18 cellular contexts compared by ENCODE assay signal in genomic region chr3:73563896-73564582, GRCh38.
DNase-seq lines count a peak whose midpoint lies in the region; TF ChIP-seq lines count a peak whose summit lies in the region.
"Had no signal": no experiment of that assay in that cellular context is flagged by ENCODE, and none has a peak within 500 bp of the region (broad histone marks: within the 10 kb centered on the region; RNA-seq: fewer than 3 reads in every experiment).

No MANE protein-coding gene starts in this region.

- H3K4ac ChIP-seq in mesenchymal stem cell (ENCODE audit: low read depth in 1 of 2, low read length in 2 of 2), result peak overlapping the region in 1 of 2 experiments; percentile 33

- H3K18ac ChIP-seq in mesenchymal stem cell (ENCODE audit: low read depth in 1 of 2, low read length in 2 of 2), result peak overlapping the region in 1 of 2 experiments; percentile 21

- H3K27ac ChIP-seq in mesenchymal stem cell (ENCODE audit: low read length, poor library complexity, severe bottlenecking), result peak overlapping the region; percentile 73
- H3K27ac ChIP-seq: A549, body of pancreas, spleen, tibial nerve had no signal

- no peak for TF ChIP-seq CTCF in choroid plexus epithelial cell (conservative IDR thresholded peaks at IDR 0.05; ENCODE audit: low read depth, low read length)

- peak overlapping the region; percentile 18 to 57 for H2BK12ac ChIP-seq in mesenchymal stem cell (ENCODE audit: low read length in 2 of 2)

- no peaks in the 10 kb centered on the region for H3K79me1 ChIP-seq in mesenchymal stem cell (replicated peaks; ENCODE audit: low read length, poor library complexity, severe bottlenecking)

- WGBS in mesenchymal stem cell, result 71% methylated on average over 3 of the region's 3 CpGs

- H3K27me3 ChIP-seq in mesenchymal stem cell (ENCODE audit: control insufficient read depth in 1 of 2, insufficient read depth in 1 of 2, low read length in 2 of 2), result no peaks in the 10 kb centered on the region
- H3K27me3 ChIP-seq: body of pancreas, tibial nerve had no signal

- peak overlapping the region; percentile 32 for H4K91ac ChIP-seq in mesenchymal stem cell (ENCODE audit: low read length)

- peak; percentile 17 for DNase-seq in AG08396 (ENCODE audit: low spot score)
- DNase-seq in LHCN-M2 (ENCODE audit: low read depth), result peak; percentile 41
- DNase-seq in choroid plexus epithelial cell (ENCODE audit: low read depth), result peak; percentile 31
- DNase-seq in mesenchymal stem cell, result no peak
- no peak for DNase-seq in NCI-H510A treated with DMSO at 0.1 percent for 48 hours (lab: John Stamatoyannopoulos, UW)
- no peak for DNase-seq in activated gamma-delta T cell treated with Interleukin-2 at 50 U/mL for 16 hours
- DNase-seq in HK-2 (ENCODE audit: unreplicated experiment), result no peak
- DNase-seq in DMS79 treated with DMSO at 0.1 percent for 48 hours (lab: John Stamatoyannopoulos, UW), result no peak
- DNase-seq: activated CD4-positive, CD25-positive, alpha-beta regulatory T cell; activated effector memory CD4-positive, alpha-beta T cell treated with Interleukin-2 at 50 U/mL for 16 hours; body of pancreas; CD8-positive, alpha-beta T cell; NCI-H1694; NCI-H446; spleen; T-helper 2 cell had no signal

- H3K36me3 ChIP-seq in mesenchymal stem cell (ENCODE audit: control insufficient read depth in 1 of 2, insufficient read depth in 2 of 2, low read depth in 1 of 2, low read length in 2 of 2), result peaks cover 0 to 21% of the 10 kb centered on the region in 2 experiments
- H3K36me3 ChIP-seq: spleen, tibial nerve had no signal

- no peak overlapping the region for H2BK120ac ChIP-seq in mesenchymal stem cell (ENCODE audit: low read depth, low read length)

- no peaks in the 10 kb centered on the region for H3K9me3 ChIP-seq in mesenchymal stem cell (ENCODE audit: control insufficient read depth, low read length)
- H3K9me3 ChIP-seq: A549, body of pancreas, spleen, tibial nerve had no signal

- H3K4me3 ChIP-seq in choroid plexus epithelial cell (ENCODE audit: low read depth, low read length) (no peak overlapping the region), mesenchymal stem cell (ENCODE audit: insufficient read depth in 1 of 2, low read depth in 1 of 2, low read length in 2 of 2) (no peak overlapping the region)
- H3K4me3 ChIP-seq: A549, body of pancreas, spleen, tibial nerve had no signal

- peak overlapping the region; percentile 99 for H2AK5ac ChIP-seq in mesenchymal stem cell (ENCODE audit: low read length, severe bottlenecking)

- H3K9ac ChIP-seq in mesenchymal stem cell (ENCODE audit: low read length), result no peak overlapping the region

- peaks cover 8% of the 10 kb centered on the region for H3K4me1 ChIP-seq in mesenchymal stem cell (ENCODE audit: control insufficient read depth, insufficient read depth, low read depth, low read length)
- H3K4me1 ChIP-seq: A549, spleen had no signal

- no peak overlapping the region for H2AFZ ChIP-seq in mesenchymal stem cell (ENCODE audit: low read depth, low read length)

- no peak overlapping the region for H2BK15ac ChIP-seq in mesenchymal stem cell (ENCODE audit: low read depth, poor library complexity, severe bottlenecking)

- no peak overlapping the region for H4K8ac ChIP-seq in mesenchymal stem cell (ENCODE audit: low read length)

- no peak overlapping the region for H3K23ac ChIP-seq in mesenchymal stem cell (ENCODE audit: low read length in 2 of 2)

- H3K4me2 ChIP-seq in mesenchymal stem cell (ENCODE audit: low read length, poor library complexity, severe bottlenecking), result no peak overlapping the region
- H3K4me2 ChIP-seq: A549 had no signal

- H3K14ac ChIP-seq in mesenchymal stem cell (ENCODE audit: low read length in 2 of 2), result no peak overlapping the region

- H2BK5ac ChIP-seq in mesenchymal stem cell (ENCODE audit: low read depth, low read length, poor library complexity, severe bottlenecking), result peak overlapping the region; percentile 79

Comparison
In these comparisons a context has a peak if more than half of its experiments do, and no peak if none do; other contexts are left out.
1. DNase-seq: peak in AG08396 (single experiment), LHCN-M2 (single experiment) and choroid plexus epithelial cell (single experiment); none in mesenchymal stem cell (single experiment), NCI-H510A treated with DMSO at 0.1 percent for 48 hours (single experiment), activated gamma-delta T cell treated with Interleukin-2 at 50 U/mL for 16 hours (single experiment), HK-2 (single experiment) and DMS79 treated with DMSO at 0.1 percent for 48 hours (single experiment).